Comparison of ENCODE assay signal across 1 cellular context in the genomic region with DNA sequence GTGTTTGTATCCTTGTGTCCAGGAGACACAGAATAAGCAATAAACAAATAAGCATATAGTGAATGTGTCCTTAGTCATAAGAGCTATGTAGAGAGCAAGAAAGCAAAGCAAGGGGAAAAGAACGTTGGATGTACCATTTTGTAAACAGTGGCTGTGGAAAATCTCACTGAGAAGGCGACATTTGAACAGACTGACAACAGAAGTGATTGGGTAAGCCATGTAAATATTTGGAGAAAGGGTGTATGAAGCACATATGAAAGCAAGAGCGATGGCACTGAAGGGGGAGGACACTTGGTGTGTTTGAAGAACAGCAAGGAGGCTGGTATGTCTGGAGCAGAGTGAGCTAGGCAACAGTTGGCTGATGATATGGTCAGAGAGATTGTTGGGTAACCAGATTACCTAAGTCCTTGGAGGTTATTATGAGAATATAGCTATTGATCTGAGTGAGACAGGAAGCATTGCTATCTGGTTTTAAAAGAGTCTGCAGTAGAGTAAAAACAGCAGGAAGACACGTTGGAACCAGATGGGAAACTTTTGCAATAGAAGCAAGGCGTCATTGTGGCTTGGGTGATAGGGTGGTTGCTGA.
A peak's percentile ranks its signal among the peaks of the same experiment; 100 is the strongest.
TF ChIP-seq lines count a peak whose summit lies in the region.

No MANE protein-coding gene starts in this region.

TF ChIP-seq in HEK293, 187 proteins besides CTCF, POLR2A, EP300 and RAD21:
- TF ChIP-seq, protein P1, sequence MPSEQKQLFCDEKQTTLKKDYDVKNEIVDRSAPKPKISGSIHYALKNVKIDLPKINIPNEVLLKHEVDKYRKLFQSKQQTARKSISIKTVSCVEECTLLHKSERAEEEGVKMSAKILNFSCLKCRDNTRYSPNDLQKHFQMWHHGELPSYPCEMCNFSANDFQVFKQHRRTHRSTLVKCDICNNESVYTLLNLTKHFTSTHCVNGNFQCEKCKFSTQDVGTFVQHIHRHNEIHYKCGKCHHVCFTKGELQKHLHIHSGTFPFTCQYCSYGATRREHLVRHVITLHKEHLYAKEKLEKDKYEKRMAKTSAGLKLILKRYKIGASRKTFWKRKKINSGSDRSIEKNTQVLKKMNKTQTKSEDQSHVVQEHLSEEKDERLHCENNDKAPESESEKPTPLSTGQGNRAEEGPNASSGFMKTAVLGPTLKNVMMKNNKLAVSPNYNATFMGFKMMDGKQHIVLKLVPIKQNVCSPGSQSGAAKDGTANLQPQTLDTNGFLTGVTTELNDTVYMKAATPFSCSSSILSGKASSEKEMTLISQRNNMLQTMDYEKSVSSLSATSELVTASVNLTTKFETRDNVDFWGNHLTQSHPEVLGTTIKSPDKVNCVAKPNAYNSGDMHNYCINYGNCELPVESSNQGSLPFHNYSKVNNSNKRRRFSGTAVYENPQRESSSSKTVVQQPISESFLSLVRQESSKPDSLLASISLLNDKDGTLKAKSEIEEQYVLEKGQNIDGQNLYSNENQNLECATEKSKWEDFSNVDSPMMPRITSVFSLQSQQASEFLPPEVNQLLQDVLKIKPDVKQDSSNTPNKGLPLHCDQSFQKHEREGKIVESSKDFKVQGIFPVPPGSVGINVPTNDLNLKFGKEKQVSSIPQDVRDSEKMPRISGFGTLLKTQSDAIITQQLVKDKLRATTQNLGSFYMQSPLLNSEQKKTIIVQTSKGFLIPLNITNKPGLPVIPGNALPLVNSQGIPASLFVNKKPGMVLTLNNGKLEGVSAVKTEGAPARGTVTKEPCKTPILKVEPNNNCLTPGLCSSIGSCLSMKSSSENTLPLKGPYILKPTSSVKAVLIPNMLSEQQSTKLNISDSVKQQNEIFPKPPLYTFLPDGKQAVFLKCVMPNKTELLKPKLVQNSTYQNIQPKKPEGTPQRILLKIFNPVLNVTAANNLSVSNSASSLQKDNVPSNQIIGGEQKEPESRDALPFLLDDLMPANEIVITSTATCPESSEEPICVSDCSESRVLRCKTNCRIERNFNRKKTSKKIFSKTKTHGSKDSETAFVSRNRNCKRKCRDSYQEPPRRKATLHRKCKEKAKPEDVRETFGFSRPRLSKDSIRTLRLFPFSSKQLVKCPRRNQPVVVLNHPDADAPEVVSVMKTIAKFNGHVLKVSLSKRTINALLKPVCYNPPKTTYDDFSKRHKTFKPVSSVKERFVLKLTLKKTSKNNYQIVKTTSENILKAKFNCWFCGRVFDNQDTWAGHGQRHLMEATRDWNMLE (tag by site-specific recombination; conservative IDR thresholded peaks at IDR 0.05; ENCODE audit: low read depth) = no peak
- peak; percentile 43 for TF ChIP-seq SCRT2 (tag by site-specific recombination; IDR thresholded peaks at IDR 0.05)
- TF ChIP-seq, protein P2, sequence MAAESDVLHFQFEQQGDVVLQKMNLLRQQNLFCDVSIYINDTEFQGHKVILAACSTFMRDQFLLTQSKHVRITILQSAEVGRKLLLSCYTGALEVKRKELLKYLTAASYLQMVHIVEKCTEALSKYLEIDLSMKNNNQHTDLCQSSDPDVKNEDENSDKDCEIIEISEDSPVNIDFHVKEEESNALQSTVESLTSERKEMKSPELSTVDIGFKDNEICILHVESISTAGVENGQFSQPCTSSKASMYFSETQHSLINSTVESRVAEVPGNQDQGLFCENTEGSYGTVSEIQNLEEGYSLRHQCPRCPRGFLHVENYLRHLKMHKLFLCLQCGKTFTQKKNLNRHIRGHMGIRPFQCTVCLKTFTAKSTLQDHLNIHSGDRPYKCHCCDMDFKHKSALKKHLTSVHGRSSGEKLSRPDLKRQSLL (tag by site-specific recombination; IDR thresholded peaks at IDR 0.05) = no peak
- TF ChIP-seq ZNF133 (tag by site-specific recombination; IDR thresholded peaks at IDR 0.05) = no peak
- no peak for TF ChIP-seq SP2 (tag by site-specific recombination; IDR thresholded peaks at IDR 0.05)
- TF ChIP-seq, protein P3, sequence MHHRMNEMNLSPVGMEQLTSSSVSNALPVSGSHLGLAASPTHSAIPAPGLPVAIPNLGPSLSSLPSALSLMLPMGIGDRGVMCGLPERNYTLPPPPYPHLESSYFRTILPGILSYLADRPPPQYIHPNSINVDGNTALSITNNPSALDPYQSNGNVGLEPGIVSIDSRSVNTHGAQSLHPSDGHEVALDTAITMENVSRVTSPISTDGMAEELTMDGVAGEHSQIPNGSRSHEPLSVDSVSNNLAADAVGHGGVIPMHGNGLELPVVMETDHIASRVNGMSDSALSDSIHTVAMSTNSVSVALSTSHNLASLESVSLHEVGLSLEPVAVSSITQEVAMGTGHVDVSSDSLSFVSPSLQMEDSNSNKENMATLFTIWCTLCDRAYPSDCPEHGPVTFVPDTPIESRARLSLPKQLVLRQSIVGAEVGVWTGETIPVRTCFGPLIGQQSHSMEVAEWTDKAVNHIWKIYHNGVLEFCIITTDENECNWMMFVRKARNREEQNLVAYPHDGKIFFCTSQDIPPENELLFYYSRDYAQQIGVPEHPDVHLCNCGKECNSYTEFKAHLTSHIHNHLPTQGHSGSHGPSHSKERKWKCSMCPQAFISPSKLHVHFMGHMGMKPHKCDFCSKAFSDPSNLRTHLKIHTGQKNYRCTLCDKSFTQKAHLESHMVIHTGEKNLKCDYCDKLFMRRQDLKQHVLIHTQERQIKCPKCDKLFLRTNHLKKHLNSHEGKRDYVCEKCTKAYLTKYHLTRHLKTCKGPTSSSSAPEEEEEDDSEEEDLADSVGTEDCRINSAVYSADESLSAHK (tag by site-specific recombination; IDR thresholded peaks at IDR 0.05) = no peak
TF ChIP-seq in HEK293: peak in this region for 1.
